8 cellular contexts compared by ENCODE assay signal in the genomic region with DNA sequence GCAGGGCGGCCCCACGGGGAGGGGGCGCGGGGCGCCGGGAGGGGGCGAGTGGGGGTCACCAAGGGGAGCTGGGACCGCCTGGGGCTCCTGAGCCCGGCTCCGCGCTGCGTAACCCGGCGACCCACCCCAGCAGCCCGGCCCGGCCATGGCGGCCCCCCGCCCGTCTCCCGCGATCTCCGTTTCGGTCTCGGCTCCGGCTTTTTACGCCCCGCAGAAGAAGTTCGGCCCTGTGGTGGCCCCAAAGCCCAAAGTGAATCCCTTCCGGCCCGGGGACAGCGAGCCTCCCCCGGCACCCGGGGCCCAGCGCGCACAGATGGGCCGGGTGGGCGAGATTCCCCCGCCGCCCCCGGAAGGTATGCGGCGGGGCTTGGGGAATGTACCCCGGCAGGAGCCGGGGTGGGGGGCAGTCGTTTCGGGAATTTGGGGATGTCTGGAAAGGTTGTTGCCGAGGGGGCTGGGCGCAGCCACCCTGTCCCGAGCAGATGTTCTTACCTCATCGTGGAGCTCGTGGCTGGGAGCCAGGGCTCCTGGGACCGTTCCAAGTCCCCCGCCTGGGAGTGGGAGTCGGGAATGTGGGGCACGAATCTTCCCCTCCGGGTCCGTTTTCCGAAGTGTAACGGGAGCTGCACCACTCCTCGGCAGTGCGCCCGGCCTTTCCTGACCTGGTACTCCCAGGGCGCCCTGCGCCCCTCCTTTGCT. TPM values are rescaled to one million over a fixed set of nuclear protein-coding genes. Genes with fewer than 3 reads are reported as not detected.
DNase-seq lines count a peak whose midpoint lies in the region; ATAC-seq and TF ChIP-seq lines count a peak whose summit lies in the region.

No MANE protein-coding gene starts in this region.

- H3K4me1 Mint-ChIP-seq in activated CD8-positive, alpha-beta memory T cell treated with anti-CD3 and anti-CD28 coated beads, Interleukin-2, amount 10 ng/mL, durations not matched to agents 7 days and 5 days: peaks cover 28% of the 10 kb centered on the region

- WGBS in ovary, 3 donors: 0 to 1% (median 0%) methylated on average over 46 to 63 of the region's 64 CpGs

- intact Hi-C loops in head of caudate nucleus (cut with DNase I) (no loop called here), ovary (cut with DNase I) (no loop called here)

- no peak for TF ChIP-seq POLR2A in ovary (IDR thresholded peaks at IDR 0.05)

- peaks cover 6% of the 10 kb centered on the region for H3K36me3 Mint-ChIP-seq in activated CD8-positive, alpha-beta memory T cell treated with anti-CD3 and anti-CD28 coated beads, Interleukin-2, amount 10 ng/mL, durations not matched to agents 7 days and 5 days

- no peaks in the 10 kb centered on the region for H3K9me3 ChIP-seq in ovary

- H3K27me3 Mint-ChIP-seq in activated CD8-positive, alpha-beta memory T cell treated with anti-CD3 and anti-CD28 coated beads, Interleukin-2, amount 10 ng/mL, durations not matched to agents 7 days and 5 days: no peaks in the 10 kb centered on the region

- ATAC-seq in GM21367 (IDR thresholded peaks at IDR 0.05; ENCODE audit: unreplicated experiment) (peak; percentile 8), HG03575 (IDR thresholded peaks at IDR 0.05; ENCODE audit: extremely low read depth, insufficient number of reproducible peaks, low FRiP score, unreplicated experiment) (peak; percentile 6)
- no peak for ATAC-seq in activated CD8-positive, alpha-beta memory T cell treated with anti-CD3 and anti-CD28 coated beads, Interleukin-2, amount 10 ng/mL, durations not matched to agents 7 days and 5 days

- no peak overlapping the region for H3K4me3 Mint-ChIP-seq in activated CD8-positive, alpha-beta memory T cell treated with anti-CD3 and anti-CD28 coated beads, Interleukin-2, amount 10 ng/mL, durations not matched to agents 7 days and 5 days

- peak overlapping the region; percentile 61 for H3K27ac Mint-ChIP-seq in activated CD8-positive, alpha-beta memory T cell treated with anti-CD3 and anti-CD28 coated beads, Interleukin-2, amount 10 ng/mL, durations not matched to agents 7 days and 5 days

- DNase-seq in DMS79 treated with DMSO at 0.1 percent for 48 hours (lab: John Stamatoyannopoulos, UW) (peak; percentile 14), head of caudate nucleus (peak; percentile 49 to 86 (median 73)), ovary (peak; percentile 92 to 98 (median 94)), NCI-H146 treated with DMSO at 0.1 percent for 48 hours (lab: John Stamatoyannopoulos, UW; ENCODE audit: unreplicated experiment) (no peak), GM19240 (ENCODE audit: insufficient read length, low spot score) (no peak)
- peak; percentile 58 for DNase-seq in activated CD8-positive, alpha-beta memory T cell treated with anti-CD3 and anti-CD28 coated beads, Interleukin-2, amount 10 ng/mL, durations not matched to agents 7 days and 5 days

- no peak for TF ChIP-seq CTCF in ovary (IDR thresholded peaks at IDR 0.05)

- CTCF ChIA-PET in activated CD8-positive, alpha-beta memory T cell treated with anti-CD3 and anti-CD28 coated beads, Interleukin-2, amount 10 ng/mL, durations not matched to agents 7 days and 5 days (lab: Charles Lee): interaction anchor here (1.3 to 3.6 kb wide), 4 partner anchors 11 to 141 kb away, joined by 3 to 46 read pairs (median 19); a partner anchor contains a TSS

- H3K4me3 ChIP-seq in ovary: peak overlapping the region; percentile 88

- H3K36me3 ChIP-seq in ovary: no peaks in the 10 kb centered on the region

- no peaks in the 10 kb centered on the region for H3K27me3 ChIP-seq in ovary

- no peak for TF ChIP-seq EP300 in ovary (IDR thresholded peaks at IDR 0.05)

- H3K4me1 ChIP-seq in ovary (ENCODE audit: insufficient read depth): peaks cover 26% of the 10 kb centered on the region

- H3K9me3 Mint-ChIP-seq in activated CD8-positive, alpha-beta memory T cell treated with anti-CD3 and anti-CD28 coated beads, Interleukin-2, amount 10 ng/mL, durations not matched to agents 7 days and 5 days (ENCODE audit: low read depth): no peaks in the 10 kb centered on the region

- H3K27ac ChIP-seq in ovary: peak overlapping the region; percentile 96 to 98

RNA-seq across cellular contexts. Expression of a gene that starts 0.4 kb away (rescaled TPM):
- 100 to 1,000 TPM; 173 to 212 TPM for total RNA-seq in activated CD8-positive, alpha-beta memory T cell treated with anti-CD3 and anti-CD28 coated beads, Interleukin-2, amount 10 ng/mL, durations not matched to agents 7 days and 5 days
- total RNA-seq in ovary: 100 to 1,000 TPM in 5 of 7 donors, 10 to 100 TPM in 2; 44.2 to 282 (median 195) TPM
- polyA plus RNA-seq in ovary: 100 to 1,000 TPM in 1 of 2 donors, 10 to 100 TPM in 1; 91.8 to 109 TPM

RNA-seq across cellular contexts. Expression of a gene that starts 19.1 kb away (rescaled TPM):
- total RNA-seq in activated CD8-positive, alpha-beta memory T cell treated with anti-CD3 and anti-CD28 coated beads, Interleukin-2, amount 10 ng/mL, durations not matched to agents 7 days and 5 days: 1 to 10 TPM; 2.3 to 2.6 TPM
- total RNA-seq in ovary: under 1 TPM; 0.34 to 0.99 (median 0.79) TPM
- polyA plus RNA-seq in ovary: under 1 TPM; 0.29 to 0.83 TPM

RNA-seq across cellular contexts. Expression of a gene that starts 27.1 kb away (rescaled TPM):
- total RNA-seq in activated CD8-positive, alpha-beta memory T cell treated with anti-CD3 and anti-CD28 coated beads, Interleukin-2, amount 10 ng/mL, durations not matched to agents 7 days and 5 days: 1 to 10 TPM in 1 of 2 experiments, under 1 TPM in 1; 0.47 to 1.6 TPM
- 10 to 100 TPM in 1 of 7 donors, 1 to 10 TPM in 4, under 1 TPM in 1, not detected in 1; 0.40 to 21.3 (median 2.6) TPM for total RNA-seq in ovary
- polyA plus RNA-seq in ovary: under 1 TPM; 0.21 to 0.45 TPM

Comparison
In these comparisons a context has a peak if more than half of its experiments do, and no peak if none do; other contexts are left out.
1. DNase-seq: peak in DMS79 treated with DMSO at 0.1 percent for 48 hours (single experiment), activated CD8-positive, alpha-beta memory T cell treated with anti-CD3 and anti-CD28 coated beads, Interleukin-2, amount 10 ng/mL, durations not matched to agents 7 days and 5 days (single experiment), head of caudate nucleus (42 of 42) and ovary (5 of 5); none in NCI-H146 treated with DMSO at 0.1 percent for 48 hours (single experiment) and GM19240 (single experiment).